Comparison of ENCODE assay signal across 8 cellular contexts in genomic region chr19:12365094-12365371, GRCh38. TPM values are rescaled to one million over a fixed set of nuclear protein-coding genes. Genes with fewer than 3 reads are reported as not detected.
A peak's percentile ranks its signal among the peaks of the same experiment; 100 is the strongest.
DNase-seq lines count a peak whose midpoint lies in the region; ATAC-seq and TF ChIP-seq lines count a peak whose summit lies in the region.

No MANE protein-coding gene starts in this region.

- under 1% methylated on average over 14 of the region's 19 CpGs for WGBS in mesenchymal stem cell

- H3K27ac Mint-ChIP-seq in activated naive CD4-positive, alpha-beta T cell treated with anti-CD3 and anti-CD28 coated beads, Interleukin-2, amount 10 ng/mL, durations not matched to agents 7 days and 5 days: no peak overlapping the region

- H4K91ac ChIP-seq in mesenchymal stem cell (ENCODE audit: low read length): no peak overlapping the region

- H3K79me2 ChIP-seq in OCI-LY7 (ENCODE audit: insufficient read depth, low read depth, low read length): no peaks in the 10 kb centered on the region

- H3K4me2 ChIP-seq in OCI-LY7 (ENCODE audit: low read length) (peak overlapping the region; percentile 59; the same call in 1 of the 2 replicates), mesenchymal stem cell (ENCODE audit: low read length, poor library complexity, severe bottlenecking) (peak overlapping the region; percentile 92)

- no peaks in the 10 kb centered on the region for H3K79me1 ChIP-seq in mesenchymal stem cell (replicated peaks; ENCODE audit: low read length, poor library complexity, severe bottlenecking)

- no peak overlapping the region for H3K14ac ChIP-seq in mesenchymal stem cell (ENCODE audit: low read length in 2 of 2)

- peak overlapping the region; percentile 61 for H2BK120ac ChIP-seq in mesenchymal stem cell (ENCODE audit: low read depth, low read length)

- H3K9me2 ChIP-seq in OCI-LY7 (ENCODE audit: insufficient read depth, low read length): no peaks in the 10 kb centered on the region

- peak overlapping the region; percentile 91 for H3K4me3 Mint-ChIP-seq in activated naive CD4-positive, alpha-beta T cell treated with anti-CD3 and anti-CD28 coated beads, Interleukin-2, amount 10 ng/mL, durations not matched to agents 7 days and 5 days

- H3K4me1 ChIP-seq in OCI-LY7 (ENCODE audit: insufficient read depth, low read length, poor library complexity, severe bottlenecking) (peaks cover 10% of the 10 kb centered on the region), mesenchymal stem cell (ENCODE audit: control insufficient read depth, insufficient read depth, low read depth, low read length) (peaks cover 8% of the 10 kb centered on the region), upper lobe of right lung (peaks cover 15% of the 10 kb centered on the region)

- no peak overlapping the region for H2AK5ac ChIP-seq in mesenchymal stem cell (ENCODE audit: low read length, severe bottlenecking)

- H3K4me1 Mint-ChIP-seq in activated naive CD4-positive, alpha-beta T cell treated with anti-CD3 and anti-CD28 coated beads, Interleukin-2, amount 10 ng/mL, durations not matched to agents 7 days and 5 days: peaks cover 25% of the 10 kb centered on the region

- H4K20me1 ChIP-seq in OCI-LY7 (ENCODE audit: insufficient read depth, low read length): no peaks in the 10 kb centered on the region

- H3K9ac ChIP-seq in mesenchymal stem cell (ENCODE audit: low read length): peak overlapping the region; percentile 97

- H3K27ac ChIP-seq in OCI-LY7 (ENCODE audit: low read depth, low read length, poor library complexity, severe bottlenecking) (no peak overlapping the region), dorsolateral prefrontal cortex (peak overlapping the region in 56 of 59 donors; percentile 25 to 94 (median 84)), mesenchymal stem cell (ENCODE audit: low read length, poor library complexity, severe bottlenecking) (no peak overlapping the region), upper lobe of right lung (peak overlapping the region; percentile 93)

- H3K23ac ChIP-seq in mesenchymal stem cell (ENCODE audit: low read length in 2 of 2): no peak overlapping the region

- DNase-seq in activated naive CD4-positive, alpha-beta T cell treated with anti-CD3 and anti-CD28 coated beads, Interleukin-2, amount 10 ng/mL, durations not matched to agents 7 days and 5 days: no peak
- DNase-seq in activated naive CD4-positive, alpha-beta T cell treated with anti-CD3 and anti-CD28 coated beads, Interleukin-2, amount 50 U/mL, for 16 hours: no peak
- no peak for DNase-seq in OCI-LY7 (ENCODE audit: low spot score)
- peak in 4 of 10 donors; percentile 13 to 41 (median 33) for DNase-seq in dorsolateral prefrontal cortex
- DNase-seq in mesenchymal stem cell: no peak
- no peak for DNase-seq in upper lobe of right lung

- H3K27me3 ChIP-seq in dorsolateral prefrontal cortex (no peaks in the 10 kb centered on the region), mesenchymal stem cell (ENCODE audit: control insufficient read depth in 1 of 2, insufficient read depth in 1 of 2, low read length in 2 of 2) (no peaks in the 10 kb centered on the region), upper lobe of right lung (no peaks in the 10 kb centered on the region)

- intact Hi-C loops in OCI-LY7 (cut with micrococcal nuclease; ENCODE audit: unreplicated experiment): no loop called here
- intact Hi-C loops in dorsolateral prefrontal cortex (cut with DNase I): loop anchor here (1.0 to 10.0 kb wide), 5 partner anchors 32 to 300 kb away; partner anchors contain the start of genes ZNF563 (in 2 of the 2), ZNF44 (in 1 of the 2), ZNF799 (in 1 of the 2) and ZNF844 (in 1 of the 2)
- intact Hi-C loops in upper lobe of right lung (cut with DNase I): no loop called here

- H3K36me3 ChIP-seq in OCI-LY7 (ENCODE audit: insufficient read depth, low read length) (no peaks in the 10 kb centered on the region), mesenchymal stem cell (ENCODE audit: control insufficient read depth in 1 of 2, insufficient read depth in 2 of 2, low read depth in 1 of 2, low read length in 2 of 2) (no peaks in the 10 kb centered on the region), upper lobe of right lung (no peaks in the 10 kb centered on the region)

- no peak overlapping the region for H2BK12ac ChIP-seq in mesenchymal stem cell (ENCODE audit: low read length in 2 of 2)

- TF ChIP-seq CTCF in OCI-LY7 (conservative IDR thresholded peaks at IDR 0.05; ENCODE audit: low read length) (no peak), dorsolateral prefrontal cortex (IDR thresholded peaks at IDR 0.05 in 54 of 56, conservative IDR thresholded peaks at IDR 0.05 in 2 of 56; ENCODE audit: low read depth in 1 of 56, partially characterized antibody in 56 of 56) (no peak), upper lobe of right lung (IDR thresholded peaks at IDR 0.05) (no peak)

- peaks cover 24% of the 10 kb centered on the region for H3K9me3 Mint-ChIP-seq in activated naive CD4-positive, alpha-beta T cell treated with anti-CD3 and anti-CD28 coated beads, Interleukin-2, amount 10 ng/mL, durations not matched to agents 7 days and 5 days

- no peak overlapping the region for H3K18ac ChIP-seq in mesenchymal stem cell (ENCODE audit: low read depth in 1 of 2, low read length in 2 of 2)

- H3K4me3 ChIP-seq in OCI-LY7 (ENCODE audit: low read depth, low read length, poor library complexity, severe bottlenecking) (peak overlapping the region; percentile 60), dorsolateral prefrontal cortex (peak overlapping the region; percentile 68 to 97 (median 86)), mesenchymal stem cell (ENCODE audit: insufficient read depth in 1 of 2, low read depth in 1 of 2, low read length in 2 of 2) (peak overlapping the region; percentile 71 to 88), upper lobe of right lung (peak overlapping the region; percentile 88)

- peaks cover 18% of the 10 kb centered on the region for H3K27me3 Mint-ChIP-seq in activated naive CD4-positive, alpha-beta T cell treated with anti-CD3 and anti-CD28 coated beads, Interleukin-2, amount 10 ng/mL, durations not matched to agents 7 days and 5 days

- peak overlapping the region; percentile 69; the same call in 1 of the 2 replicates for H2AFZ ChIP-seq in OCI-LY7 (ENCODE audit: low read length)
- peak overlapping the region; percentile 15 for H2AFZ ChIP-seq in mesenchymal stem cell (ENCODE audit: low read depth, low read length)

- peak overlapping the region; percentile 37 for H4K8ac ChIP-seq in mesenchymal stem cell (ENCODE audit: low read length)

- H3K4ac ChIP-seq in mesenchymal stem cell (ENCODE audit: low read depth in 1 of 2, low read length in 2 of 2): no peak overlapping the region

- H2BK5ac ChIP-seq in mesenchymal stem cell (ENCODE audit: low read depth, low read length, poor library complexity, severe bottlenecking): no peak overlapping the region

- no TSS peak for BruUV-seq in OCI-LY7 (replicated peaks; lab: Mats Ljungman, UMichigan)

- CTCF ChIA-PET in activated naive CD4-positive, alpha-beta T cell treated with anti-CD3 and anti-CD28 coated beads, Interleukin-2, amount 10 ng/mL, durations not matched to agents 7 days and 5 days (lab: Charles Lee): interaction anchor here (0.6 kb wide), 1 partner anchor 129 kb away, joined by 4 read pairs; no protein-coding TSS in a partner anchor
- CTCF ChIA-PET in OCI-LY7 (lab: Charles Lee; ENCODE audit: unreplicated experiment): interaction anchor here (0.6 kb wide), 1 partner anchor 306 kb away, joined by 3 read pairs; no protein-coding TSS in a partner anchor

- no peak overlapping the region for H2BK15ac ChIP-seq in mesenchymal stem cell (ENCODE audit: low read depth, poor library complexity, severe bottlenecking)

- H3K9me3 ChIP-seq in OCI-LY7 (ENCODE audit: low read length): peaks cover 7% of the 10 kb centered on the region; the same call in 1 of the 2 replicates
- peaks cover 4% of the 10 kb centered on the region for H3K9me3 ChIP-seq in mesenchymal stem cell (ENCODE audit: control insufficient read depth, low read length)
- no peaks in the 10 kb centered on the region for H3K9me3 ChIP-seq in upper lobe of right lung

- ATAC-seq in upper lobe of right lung (peak; percentile 54), GM19035 (IDR thresholded peaks at IDR 0.05; ENCODE audit: unreplicated experiment) (no peak), GM19351 (IDR thresholded peaks at IDR 0.05; ENCODE audit: unreplicated experiment) (no peak)

- peaks cover 16% of the 10 kb centered on the region for H3K36me3 Mint-ChIP-seq in activated naive CD4-positive, alpha-beta T cell treated with anti-CD3 and anti-CD28 coated beads, Interleukin-2, amount 10 ng/mL, durations not matched to agents 7 days and 5 days

- POLR2A ChIA-PET in OCI-LY7 (lab: Charles Lee): interaction anchor here (0.6 kb wide), 2 partner anchors 174 to 202 kb away, joined by 3 to 5 read pairs; partner anchors contain the start of gene ZNF136

RNA-seq across cellular contexts. Expression of gene ZNF442, which starts 0.5 kb away (rescaled TPM):
- total RNA-seq in OCI-LY7 (2014; rRNA removed; shearing (Covaris generic)): 0.19 TPM in 1 of 2 replicates, not detected in the other
- total RNA-seq in OCI-LY7 (2022): 0.76 and 0.77 TPM in 2 replicates
- 10 to 100 TPM in 5 of 120 experiments, 1 to 10 TPM in 115; 1.8 to 12.5 (median 4.0) TPM for total RNA-seq in dorsolateral prefrontal cortex
- polyA plus RNA-seq in mesenchymal stem cell (2013, experiment 1 of 2): 0.33 TPM
- polyA plus RNA-seq in mesenchymal stem cell (2013, experiment 2 of 2): 0.33 TPM
- 5.1 TPM for total RNA-seq in upper lobe of right lung

RNA-seq across cellular contexts. Expression of gene ZNF563, which starts 31.6 kb away (rescaled TPM):
- 3.2 and 5.9 TPM in 2 replicates for total RNA-seq in OCI-LY7 (2014; rRNA removed; shearing (Covaris generic))
- total RNA-seq in OCI-LY7 (2022) (5.9 and 6.6 TPM in 2 replicates), dorsolateral prefrontal cortex (10 to 100 TPM in 1 of 120 experiments, 1 to 10 TPM in 119; 2.7 to 11.4 (median 5.3) TPM), upper lobe of right lung (4.2 TPM)
- 0.86 TPM for polyA plus RNA-seq in mesenchymal stem cell (2013, experiment 1 of 2)
- polyA plus RNA-seq in mesenchymal stem cell (2013, experiment 2 of 2): 0.95 TPM

RNA-seq across cellular contexts. Expression of gene ZNF799, which starts 36.0 kb away (rescaled TPM):
- 3.8 and 6.2 TPM in 2 replicates for total RNA-seq in OCI-LY7 (2014; rRNA removed; shearing (Covaris generic))
- total RNA-seq in OCI-LY7 (2022): 7.8 and 8.1 TPM in 2 replicates
- total RNA-seq in dorsolateral prefrontal cortex: 1 to 10 TPM; 2.2 to 7.1 (median 4.3) TPM
- polyA plus RNA-seq in mesenchymal stem cell (2013, experiment 1 of 2): 0.97 TPM
- 0.89 TPM for polyA plus RNA-seq in mesenchymal stem cell (2013, experiment 2 of 2)
- 8.7 TPM for total RNA-seq in upper lobe of right lung

Comparison
In these comparisons a context has a peak if more than half of its experiments do, and no peak if none do; other contexts are left out.
1. H3K27ac ChIP-seq: peak in dorsolateral prefrontal cortex (56 of 59) and upper lobe of right lung (single experiment); none in OCI-LY7 (single experiment) and mesenchymal stem cell (single experiment).
2. intact Hi-C loops: an anchor here in dorsolateral prefrontal cortex (1.0 to 10.0 kb wide); none called in OCI-LY7 and upper lobe of right lung.
3. Peak in every context shown above with its lines, with median percentiles within 50 percentile points of each other: H3K4me3 ChIP-seq.